In genomic region chr3:184712579-184713355, GRCh38 we compare ENCODE assay signal across 8 cellular contexts. TPM values are rescaled to one million over a fixed set of nuclear protein-coding genes. Genes with fewer than 3 reads are reported as not detected.
DNase-seq lines count a peak whose midpoint lies in the region; ATAC-seq, FAIRE-seq and TF ChIP-seq lines count a peak whose summit lies in the region.

No MANE protein-coding gene starts in this region.

- H3K4me1 ChIP-seq in A549: peaks cover 17% of the 10 kb centered on the region; the same call in 2 of the 3 replicates
- H3K4me1 ChIP-seq in HUES48 (ENCODE audit: control insufficient read depth, insufficient read depth, low read length): peaks cover 27% of the 10 kb centered on the region
- peaks cover 21% of the 10 kb centered on the region for H3K4me1 ChIP-seq in mesodermal cell (ENCODE audit: control insufficient read depth, insufficient read depth, low read length, poor library complexity, severe bottlenecking)
- peaks cover 3 to 5% of the 10 kb centered on the region in 2 donors for H3K4me1 ChIP-seq in small intestine (ENCODE audit: control insufficient read depth in 2 of 2, insufficient read depth in 1 of 2, low read depth in 1 of 2, low read length in 1 of 2)

- no peak for TF ChIP-seq CTCF in A549 (IDR thresholded peaks at IDR 0.05)
- TF ChIP-seq CTCF in brain microvascular endothelial cell (IDR thresholded peaks at IDR 0.05; ENCODE audit: low read depth, low read length, missing control alignments): no peak

- peaks cover 15% of the 10 kb centered on the region for H3K36me3 ChIP-seq in HUES48 (ENCODE audit: control insufficient read depth, insufficient read depth, low read length)
- H3K36me3 ChIP-seq in brain microvascular endothelial cell (replicated peaks): no peaks in the 10 kb centered on the region
- H3K36me3 ChIP-seq in mesodermal cell (ENCODE audit: control insufficient read depth, insufficient read depth, low read length): peaks cover 26% of the 10 kb centered on the region
- no peaks in the 10 kb centered on the region for H3K36me3 ChIP-seq in small intestine (ENCODE audit: control insufficient read depth in 2 of 2, insufficient read depth in 2 of 2, low read length in 2 of 2)

- H3K27me3 ChIP-seq in HUES48 (ENCODE audit: control insufficient read depth, insufficient read depth, low read length): no peaks in the 10 kb centered on the region
- no peaks in the 10 kb centered on the region for H3K27me3 ChIP-seq in brain microvascular endothelial cell (replicated peaks)
- no peaks in the 10 kb centered on the region for H3K27me3 ChIP-seq in small intestine (ENCODE audit: control insufficient read depth in 2 of 2, insufficient read depth in 2 of 2, low read length in 2 of 2)

- TF ChIP-seq EP300 in A549 (IDR thresholded peaks at IDR 0.05): no peak

- FAIRE-seq in A549 (lab: Jason Lieb, UNC) (no peak), small intestine (lab: Jason Lieb, UNC) (no peak), GM12891 (lab: Jason Lieb, UNC) (no peak)

- ATAC-seq in A549 (no peak), HG03135 (IDR thresholded peaks at IDR 0.05; ENCODE audit: unreplicated experiment) (no peak)

- H3K27ac ChIP-seq in A549: peak overlapping the region; percentile 90 to 97
- H3K27ac ChIP-seq in HUES48 (ENCODE audit: low read depth, low read length): peak overlapping the region; percentile 95
- no peak overlapping the region for H3K27ac ChIP-seq in brain microvascular endothelial cell
- peak overlapping the region; percentile 93 for H3K27ac ChIP-seq in mesodermal cell (ENCODE audit: low read depth, low read length, severe bottlenecking)
- H3K27ac ChIP-seq in small intestine (ENCODE audit: low read depth in 1 of 2, low read length in 1 of 2): peak overlapping the region in 1 of 2 donors; percentile 90

- 28% methylated on average over 7 of the region's 7 CpGs for WGBS in A549 (ENCODE audit: missing lambda C conversion rate)
- 53 to 56% methylated on average over 5 to 6 of the region's 7 CpGs for WGBS in mesodermal cell (ENCODE audit: insufficient coverage in 2 of 2), 2 experiments
- WGBS in small intestine, 3 donors: 29 to 33% (median 31%) methylated on average over 7 of the region's 7 CpGs

- peak overlapping the region; percentile 66 for H3K4me2 ChIP-seq in A549

- H3K9me3 ChIP-seq in A549 (no peaks in the 10 kb centered on the region), HUES48 (ENCODE audit: control insufficient read depth, insufficient read depth, low read length) (no peaks in the 10 kb centered on the region), mesodermal cell (ENCODE audit: control insufficient read depth, low read length) (peaks cover 4% of the 10 kb centered on the region), small intestine (ENCODE audit: control insufficient read depth, low read depth) (no peaks in the 10 kb centered on the region)

- peak overlapping the region; percentile 75 for H3K4me3 ChIP-seq in A549
- peak overlapping the region; percentile 97 for H3K4me3 ChIP-seq in HUES48 (ENCODE audit: low read depth, low read length)
- H3K4me3 ChIP-seq in brain microvascular endothelial cell (ENCODE audit: low read depth, low read length): peak overlapping the region; percentile 81
- H3K4me3 ChIP-seq in mesodermal cell (ENCODE audit: extremely low read depth, insufficient read depth, low read length, poor library complexity, severe bottlenecking): peak overlapping the region; percentile 87
- H3K4me3 ChIP-seq in small intestine (ENCODE audit: low read depth in 1 of 2, low read length in 2 of 2): peak overlapping the region in 1 of 2 donors; percentile 68

- in situ Hi-C loops in brain microvascular endothelial cell (cut with HindIII; ENCODE audit: low pct_ligation_motif_present, low sequenced_read_pairs): no loop called here

- POLR2A ChIA-PET in A549 (lab: Yijun Ruan, JAX): no interaction called here

- TF ChIP-seq POLR2A in A549 (IDR thresholded peaks at IDR 0.05; ENCODE audit: low read length) (no peak), GM12891 (IDR thresholded peaks at IDR 0.05; ENCODE audit: low read depth, low read length) (no peak)

- no peak for DNase-seq in A549 (ENCODE audit: low read depth in 1 of 2, low spot score in 1 of 2)
- DNase-seq in brain microvascular endothelial cell: no peak
- no peak for DNase-seq in small intestine
- DNase-seq in GM12891 (ENCODE audit: insufficient read length, low spot score): no peak
- DNase-seq in globus pallidus (ENCODE audit: low spot score): no peak

- CTCF ChIA-PET in A549 (lab: Yijun Ruan, JAX): interaction anchor here (0.7 to 4.0 kb wide), 3 partner anchors 14 to 215 kb away, joined by 3 to 11 read pairs (median 4); partner anchors contain the start of gene EPHB3

- H3K9ac ChIP-seq in HUES48 (ENCODE audit: low read depth, low read length): peak overlapping the region; percentile 34; the same call in 1 of the 2 replicates

- TF ChIP-seq RAD21 in A549 (conservative IDR thresholded peaks at IDR 0.05 in 1 of 2, IDR thresholded peaks at IDR 0.05 in 1 of 2): no peak

TF ChIP-seq in A549, 52 proteins besides CTCF, POLR2A, EP300 and RAD21:
- TF ChIP-seq EHMT2 (IDR thresholded peaks at IDR 0.05; ENCODE audit: low read depth) (no peak), RCOR1 (IDR thresholded peaks at IDR 0.05; ENCODE audit: low read depth, low read length) (no peak), JUNB (IDR thresholded peaks at IDR 0.05) (no peak), MYC (IDR thresholded peaks at IDR 0.05; ENCODE audit: borderline replicate concordance, low read length) (no peak), CEBPB (IDR thresholded peaks at IDR 0.05) (no peak), NFE2L2 (conservative IDR thresholded peaks at IDR 0.05; ENCODE audit: low read length) (no peak), KDM5A (IDR thresholded peaks at IDR 0.05) (no peak), TFCP2L1 (CRISPR knock-in tag; IDR thresholded peaks at IDR 0.05) (no peak), ZNF302 (CRISPR knock-in tag; IDR thresholded peaks at IDR 0.05) (no peak)
- TF ChIP-seq, protein P1, sequence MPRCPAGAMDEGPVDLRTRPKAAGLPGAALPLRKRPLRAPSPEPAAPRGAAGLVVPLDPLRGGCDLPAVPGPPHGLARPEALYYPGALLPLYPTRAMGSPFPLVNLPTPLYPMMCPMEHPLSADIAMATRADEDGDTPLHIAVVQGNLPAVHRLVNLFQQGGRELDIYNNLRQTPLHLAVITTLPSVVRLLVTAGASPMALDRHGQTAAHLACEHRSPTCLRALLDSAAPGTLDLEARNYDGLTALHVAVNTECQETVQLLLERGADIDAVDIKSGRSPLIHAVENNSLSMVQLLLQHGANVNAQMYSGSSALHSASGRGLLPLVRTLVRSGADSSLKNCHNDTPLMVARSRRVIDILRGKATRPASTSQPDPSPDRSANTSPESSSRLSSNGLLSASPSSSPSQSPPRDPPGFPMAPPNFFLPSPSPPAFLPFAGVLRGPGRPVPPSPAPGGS (IDR thresholded peaks at IDR 0.05): no peak

TF ChIP-seq in GM12891, 5 proteins besides CTCF, POLR2A, EP300 and RAD21:
- no peak for TF ChIP-seq SPI1 (IDR thresholded peaks at IDR 0.05; ENCODE audit: low read depth, low read length)
- TF ChIP-seq PAX5 (IDR thresholded peaks at IDR 0.05; ENCODE audit: insufficient read depth, low read length, severe bottlenecking): no peak
- TF ChIP-seq POLR2AphosphoS5 (IDR thresholded peaks at IDR 0.05; ENCODE audit: low read depth, low read length): no peak
- TF ChIP-seq TAF1 (IDR thresholded peaks at IDR 0.05; ENCODE audit: low read depth, low read length): no peak
- TF ChIP-seq POU2F2 (IDR thresholded peaks at IDR 0.05; ENCODE audit: low read depth, low read length): no peak

RNA-seq across cellular contexts. Expression of gene MAGEF1, which starts 0.9 kb away (rescaled TPM):
- 13.9 and 19.6 TPM in 2 replicates for polyA plus RNA-seq in A549 (2011; rRNA removed)
- 20.1 and 21.7 TPM in 2 replicates for polyA plus RNA-seq in A549 (2012; cell fraction: cytosol; rRNA removed)
- 9.2 and 9.6 TPM in 2 replicates for polyA plus RNA-seq in A549 (2012; cell fraction: nucleus; rRNA removed)
- polyA plus RNA-seq in A549 (2017; fragmentation: RNase III; extraction: RNeasy Plus Mini Kit Qiagen cat#74134 plus additional on column Dnase treatment): 26.3 to 30.8 TPM (median 29.9 TPM) in 3 replicates
- 3.9 and 4.8 TPM in 2 replicates for polyA minus RNA-seq in A549 (2011; rRNA and poly(A)+ RNA removed)
- polyA plus RNA-seq in mesodermal cell (2013, experiment 1 of 2): 47.9 TPM
- polyA plus RNA-seq in mesodermal cell (2013, experiment 2 of 2): 47.0 TPM
- polyA plus RNA-seq in small intestine: 10 to 100 TPM; 15.7 to 40.3 (median 19.5) TPM
- polyA plus RNA-seq in GM12891 (2012; ENCODE audit: low read depth, missing spikeins): 22.3 TPM
